Comparison of ENCODE assay signal across 1 cellular context in genomic region chr21:46668381-46668780, GRCh38.
TF ChIP-seq lines count a peak whose summit lies in the region.

No MANE protein-coding gene starts in this region.

TF ChIP-seq in WTC11, 78 proteins besides CTCF, POLR2A, EP300 and RAD21 (continued from another document):
- TF ChIP-seq JUN (CRISPR knock-in tag; IDR thresholded peaks at IDR 0.05) (no peak), ZBTB43 (CRISPR knock-in tag; IDR thresholded peaks at IDR 0.05) (no peak), KAT7 (CRISPR knock-in tag; IDR thresholded peaks at IDR 0.05; ENCODE audit: borderline replicate concordance) (no peak), TEAD4 (CRISPR knock-in tag; IDR thresholded peaks at IDR 0.05) (no peak), ZNF317 (CRISPR knock-in tag; IDR thresholded peaks at IDR 0.05; ENCODE audit: borderline replicate concordance, low read depth) (no peak), NR3C1 (CRISPR knock-in tag; conservative IDR thresholded peaks at IDR 0.05; ENCODE audit: low read depth) (no peak)
